10 cellular contexts compared by ENCODE assay signal in the genomic region with DNA sequence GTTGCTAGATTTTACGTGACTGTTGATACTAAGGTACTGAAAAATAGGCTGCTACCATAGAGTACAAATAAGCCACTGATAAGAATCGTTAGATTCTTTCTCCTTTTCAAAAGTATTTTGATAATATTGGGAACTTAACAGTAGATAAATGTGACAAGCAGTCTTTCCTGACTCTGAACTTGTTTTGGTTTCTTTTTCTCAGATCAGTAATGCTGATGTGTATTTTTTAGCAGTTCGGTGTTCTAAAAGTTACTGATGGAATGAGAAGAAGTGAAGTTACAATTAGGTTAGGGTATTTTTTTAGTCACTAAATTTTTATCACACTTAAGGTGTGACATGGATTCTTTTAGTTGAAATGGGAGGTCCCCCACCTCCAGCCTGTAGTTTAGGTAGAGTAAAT. TPM values are rescaled to one million over a fixed set of nuclear protein-coding genes. Genes with fewer than 3 reads are reported as not detected.
A peak's percentile ranks its signal among the peaks of the same experiment; 100 is the strongest.
DNase-seq lines count a peak whose midpoint lies in the region; ATAC-seq, FAIRE-seq and TF ChIP-seq lines count a peak whose summit lies in the region.
"Had no signal": no experiment of that assay in that cellular context is flagged by ENCODE, and none has a peak within 500 bp of the region (broad histone marks: within the 10 kb centered on the region; RNA-seq: fewer than 3 reads in every experiment).

No MANE protein-coding gene starts in this region.

- no peak for TF ChIP-seq POLR2A in A549 (IDR thresholded peaks at IDR 0.05; ENCODE audit: low read length)

- H3K79me2 ChIP-seq in mammary epithelial cell (ENCODE audit: insufficient read depth, low read length), result peaks cover 72% of the 10 kb centered on the region

- peak overlapping the region; percentile 92 for H3K4me2 ChIP-seq in A549
- H3K4me2 ChIP-seq in mammary epithelial cell (ENCODE audit: insufficient read depth, low read depth, low read length), result peak overlapping the region; percentile 91

- CTCF ChIA-PET in A549 (lab: Yijun Ruan, JAX) (interaction anchor here (0.9 to 2.8 kb wide), 4 partner anchors 13 to 37 kb away, joined by 3 to 14 read pairs (median 5); no protein-coding TSS in a partner anchor), mammary epithelial cell (lab: Charles Lee; ENCODE audit: low non-redundant PET) (no interaction called here)

- peak overlapping the region; percentile 92 for H3K9ac ChIP-seq in mammary epithelial cell (ENCODE audit: insufficient read depth, low read length)

- H3K4me1 ChIP-seq in A549 (peaks cover 48% of the 10 kb centered on the region; the same call in 2 of the 3 replicates), mammary epithelial cell (ENCODE audit: insufficient read depth, low read length) (peaks cover 21% of the 10 kb centered on the region), muscle layer of duodenum (ENCODE audit: control insufficient read depth in 1 of 2, insufficient read depth in 2 of 2, low read length in 2 of 2) (peaks cover 14 to 25% of the 10 kb centered on the region in 2 donors)

- TF ChIP-seq EP300 in A549 (IDR thresholded peaks at IDR 0.05), result no peak

- H3K36me3 ChIP-seq in mammary epithelial cell (ENCODE audit: insufficient read depth, low read length) (peaks cover 6% of the 10 kb centered on the region), muscle layer of duodenum (ENCODE audit: control insufficient read depth in 1 of 2, insufficient read depth in 2 of 2, low read length in 2 of 2) (peaks cover 6 to 16% of the 10 kb centered on the region in 2 donors)

- H3K27me3 ChIP-seq in mammary epithelial cell (ENCODE audit: insufficient read depth, low read length), result no peaks in the 10 kb centered on the region
- no peaks in the 10 kb centered on the region for H3K27me3 ChIP-seq in muscle layer of duodenum (ENCODE audit: low read depth, low read length)

- H3K27ac ChIP-seq in A549, result peak overlapping the region in 1 of 2 experiments; percentile 98; a peak in 2 of 6 replicates
- peak overlapping the region; percentile 93 for H3K27ac ChIP-seq in mammary epithelial cell (ENCODE audit: insufficient read depth, low read depth, low read length)
- H3K27ac ChIP-seq in muscle layer of duodenum (ENCODE audit: low read length), result peak overlapping the region; percentile 97

- H3K4me3 ChIP-seq in A549 (peak overlapping the region; percentile 92), mammary epithelial cell (replicated peaks in 1 of 3; ENCODE audit: insufficient read depth in 1 of 3, low read depth in 2 of 3, low read length in 3 of 3) (peak overlapping the region; percentile 87 to 98 (median 97)), muscle layer of duodenum (ENCODE audit: low read depth in 1 of 2, low read length in 2 of 2) (peak overlapping the region; percentile 90 to 100)
- H3K4me3 ChIP-seq in Jurkat, Clone E6-1 (ENCODE audit: low read length), result peak overlapping the region; percentile 89

- TF ChIP-seq RAD21 in A549 (conservative IDR thresholded peaks at IDR 0.05 in 1 of 2, IDR thresholded peaks at IDR 0.05 in 1 of 2), result no peak

- dilution Hi-C loops in mammary epithelial cell (cut with HindIII; ENCODE audit: low sequenced_read_pairs), result loop anchor here (5.0 kb wide), 1 partner anchor 261 kb away; no protein-coding TSS in a partner anchor

- POLR2A ChIA-PET in A549 (lab: Yijun Ruan, JAX), result no interaction called here

- no peak for ATAC-seq in A549

- no TSS peak for BruUV-seq in mammary epithelial cell (replicated peaks; lab: Mats Ljungman, UMichigan)

- intact Hi-C loops in mammary epithelial cell (cut with micrococcal nuclease), result no loop called here

- in situ Hi-C loops in mammary epithelial cell (cut with MboI; ENCODE audit: low sequenced_read_pairs in 2 of 2), result no loop called here

- DNase-seq in A549 (ENCODE audit: low read depth in 1 of 2, low spot score in 1 of 2) (no peak), mammary epithelial cell (no peak), dermis blood vessel endothelial cell (no peak), ureter (ENCODE audit: low spot score) (no peak), DMS 273 (lab: John Stamatoyannopoulos, UW; ENCODE audit: unreplicated experiment) (no peak), medulla oblongata (ENCODE audit: extremely low spot score) (no peak)
- DNase-seq in Jurkat, Clone E6-1 (ENCODE audit: low read depth, low spot score), result no peak
- DNase-seq: NCI-H1105 had no signal

- TF ChIP-seq CTCF in A549 (IDR thresholded peaks at IDR 0.05) (no peak), mammary epithelial cell (conservative IDR thresholded peaks at IDR 0.05 in 1 of 2, IDR thresholded peaks at IDR 0.05 in 1 of 2; ENCODE audit: extremely low read depth in 1 of 2, insufficient read depth in 1 of 2, low read depth in 1 of 2, low read length in 2 of 2) (no peak)

- no peak overlapping the region for H2AFZ ChIP-seq in mammary epithelial cell (ENCODE audit: low read depth, low read length)

- H3K9me3 ChIP-seq in A549 (no peaks in the 10 kb centered on the region), mammary epithelial cell (replicated peaks; ENCODE audit: insufficient read depth, low read length) (no peaks in the 10 kb centered on the region), muscle layer of duodenum (ENCODE audit: control insufficient read depth in 1 of 2, low read length in 2 of 2) (no peaks in the 10 kb centered on the region)

- FAIRE-seq in A549 (lab: Jason Lieb, UNC), result no peak
- FAIRE-seq: G401.6 had no signal

- 6% methylated on average over 3 of the region's 3 CpGs for WGBS in A549 (ENCODE audit: missing lambda C conversion rate)
- 3% methylated on average over 3 of the region's 3 CpGs for WGBS in mammary epithelial cell (ENCODE audit: low coverage, missing lambda C conversion rate)

- peaks cover 8% of the 10 kb centered on the region for H4K20me1 ChIP-seq in mammary epithelial cell (ENCODE audit: insufficient read depth, low read length)

TF ChIP-seq in A549, 52 proteins besides CTCF, POLR2A, EP300 and RAD21 (continues in another document):
- TF ChIP-seq ZFP36 (IDR thresholded peaks at IDR 0.05; ENCODE audit: borderline replicate concordance, partially characterized antibody) (no peak), RCOR1 (IDR thresholded peaks at IDR 0.05; ENCODE audit: low read depth, low read length) (no peak), HOXB5 (CRISPR knock-in tag; IDR thresholded peaks at IDR 0.05) (no peak), RFX5 (IDR thresholded peaks at IDR 0.05) (no peak), ATOH8 (CRISPR knock-in tag; IDR thresholded peaks at IDR 0.05; ENCODE audit: low read depth) (no peak), FOSB (CRISPR knock-in tag; IDR thresholded peaks at IDR 0.05) (no peak), HEYL (CRISPR knock-in tag; IDR thresholded peaks at IDR 0.05) (no peak), KDM1A (IDR thresholded peaks at IDR 0.05; ENCODE audit: low read depth) (no peak), SMC3 (IDR thresholded peaks at IDR 0.05) (no peak), ZSCAN20 (CRISPR knock-in tag; IDR thresholded peaks at IDR 0.05) (no peak), EHMT2 (IDR thresholded peaks at IDR 0.05; ENCODE audit: low read depth) (no peak)
- TF ChIP-seq, protein P1, sequence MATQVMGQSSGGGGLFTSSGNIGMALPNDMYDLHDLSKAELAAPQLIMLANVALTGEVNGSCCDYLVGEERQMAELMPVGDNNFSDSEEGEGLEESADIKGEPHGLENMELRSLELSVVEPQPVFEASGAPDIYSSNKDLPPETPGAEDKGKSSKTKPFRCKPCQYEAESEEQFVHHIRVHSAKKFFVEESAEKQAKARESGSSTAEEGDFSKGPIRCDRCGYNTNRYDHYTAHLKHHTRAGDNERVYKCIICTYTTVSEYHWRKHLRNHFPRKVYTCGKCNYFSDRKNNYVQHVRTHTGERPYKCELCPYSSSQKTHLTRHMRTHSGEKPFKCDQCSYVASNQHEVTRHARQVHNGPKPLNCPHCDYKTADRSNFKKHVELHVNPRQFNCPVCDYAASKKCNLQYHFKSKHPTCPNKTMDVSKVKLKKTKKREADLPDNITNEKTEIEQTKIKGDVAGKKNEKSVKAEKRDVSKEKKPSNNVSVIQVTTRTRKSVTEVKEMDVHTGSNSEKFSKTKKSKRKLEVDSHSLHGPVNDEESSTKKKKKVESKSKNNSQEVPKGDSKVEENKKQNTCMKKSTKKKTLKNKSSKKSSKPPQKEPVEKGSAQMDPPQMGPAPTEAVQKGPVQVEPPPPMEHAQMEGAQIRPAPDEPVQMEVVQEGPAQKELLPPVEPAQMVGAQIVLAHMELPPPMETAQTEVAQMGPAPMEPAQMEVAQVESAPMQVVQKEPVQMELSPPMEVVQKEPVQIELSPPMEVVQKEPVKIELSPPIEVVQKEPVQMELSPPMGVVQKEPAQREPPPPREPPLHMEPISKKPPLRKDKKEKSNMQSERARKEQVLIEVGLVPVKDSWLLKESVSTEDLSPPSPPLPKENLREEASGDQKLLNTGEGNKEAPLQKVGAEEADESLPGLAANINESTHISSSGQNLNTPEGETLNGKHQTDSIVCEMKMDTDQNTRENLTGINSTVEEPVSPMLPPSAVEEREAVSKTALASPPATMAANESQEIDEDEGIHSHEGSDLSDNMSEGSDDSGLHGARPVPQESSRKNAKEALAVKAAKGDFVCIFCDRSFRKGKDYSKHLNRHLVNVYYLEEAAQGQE (IDR thresholded peaks at IDR 0.05), result no peak
- TF ChIP-seq, protein P2, sequence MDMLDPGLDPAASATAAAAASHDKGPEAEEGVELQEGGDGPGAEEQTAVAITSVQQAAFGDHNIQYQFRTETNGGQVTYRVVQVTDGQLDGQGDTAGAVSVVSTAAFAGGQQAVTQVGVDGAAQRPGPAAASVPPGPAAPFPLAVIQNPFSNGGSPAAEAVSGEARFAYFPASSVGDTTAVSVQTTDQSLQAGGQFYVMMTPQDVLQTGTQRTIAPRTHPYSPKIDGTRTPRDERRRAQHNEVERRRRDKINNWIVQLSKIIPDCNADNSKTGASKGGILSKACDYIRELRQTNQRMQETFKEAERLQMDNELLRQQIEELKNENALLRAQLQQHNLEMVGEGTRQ (IDR thresholded peaks at IDR 0.05), result no peak

RNA-seq across cellular contexts. Expression of gene RBBP6, which starts 2.2 kb away (rescaled TPM):
- polyA plus RNA-seq in A549 (2011; rRNA removed), result 49.3 and 52.7 TPM in 2 replicates
- 13.8 and 15.2 TPM in 2 replicates for polyA plus RNA-seq in A549 (2012; cell fraction: cytosol; rRNA removed)
- 26.3 and 32.5 TPM in 2 replicates for polyA plus RNA-seq in A549 (2012; cell fraction: nucleus; rRNA removed)
- polyA plus RNA-seq in A549 (2017; fragmentation: RNase III; extraction: RNeasy Plus Mini Kit Qiagen cat#74134 plus additional on column Dnase treatment), result 24.7 to 28.7 TPM (median 25.0 TPM) in 3 replicates
- polyA minus RNA-seq in A549 (2011; rRNA and poly(A)+ RNA removed), result 31.1 and 34.8 TPM in 2 replicates
- polyA plus RNA-seq in Jurkat, Clone E6-1 (2012; ENCODE audit: insufficient read depth, insufficient read length), result 39.2 TPM
- 10 to 100 TPM; 33.0 to 40.4 TPM for total RNA-seq in mammary epithelial cell
- 15.8 TPM for polyA plus RNA-seq in mammary epithelial cell
- polyA minus RNA-seq in mammary epithelial cell, result 22.9 TPM
- total RNA-seq in dermis blood vessel endothelial cell, result 21.2 and 27.4 TPM in 2 replicates
- 56.1 TPM for total RNA-seq in ureter
